ENCODE assay signal across 8 cellular contexts in the genomic region with DNA sequence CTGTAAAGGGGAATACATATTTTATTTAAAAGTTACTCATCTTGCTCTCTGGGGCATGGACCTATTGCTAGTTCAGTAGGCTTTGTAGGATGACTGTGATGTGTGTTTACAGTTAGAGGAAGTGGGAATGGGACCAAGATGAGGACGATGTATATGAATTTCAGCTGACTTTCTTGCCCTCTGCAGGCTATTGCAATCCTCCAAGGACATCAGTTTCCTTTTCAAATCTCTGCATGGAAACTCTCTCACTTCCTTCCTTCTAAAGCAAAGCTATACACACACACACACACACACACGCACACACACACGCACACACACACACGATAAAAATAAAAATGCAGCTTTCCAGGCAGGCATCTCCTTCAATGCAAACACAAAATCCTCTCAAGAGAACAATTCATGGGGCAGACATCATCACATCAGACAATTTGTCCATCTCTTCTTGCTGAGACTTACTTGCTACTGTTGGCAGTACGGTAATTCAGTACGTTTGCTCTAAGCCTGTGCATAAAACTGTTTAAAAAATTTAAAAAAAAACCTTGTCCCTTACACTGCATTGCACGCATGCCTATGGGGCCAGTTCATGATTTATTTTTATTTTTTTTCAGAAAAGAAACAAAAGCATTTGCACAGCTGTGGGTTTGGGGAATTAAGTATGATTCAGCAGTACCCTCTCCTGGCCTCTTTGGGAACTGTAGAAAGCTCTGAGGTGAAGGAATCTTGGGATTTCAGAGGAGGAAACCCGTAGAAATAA. TPM values are rescaled to one million over a fixed set of nuclear protein-coding genes. Genes with fewer than 3 reads are reported as not detected.
DNase-seq lines count a peak whose midpoint lies in the region; ATAC-seq and TF ChIP-seq lines count a peak whose summit lies in the region.

No MANE protein-coding gene starts in this region.

- no peak for ATAC-seq in HG02840 (IDR thresholded peaks at IDR 0.05; ENCODE audit: low FRiP score, unreplicated experiment)

- TF ChIP-seq CTCF in A673 (conservative IDR thresholded peaks at IDR 0.05; ENCODE audit: low read depth, low read length) (peak; percentile 82), ascending aorta (IDR thresholded peaks at IDR 0.05) (peak; percentile 70 to 91 (median 75))

- POLR2A ChIA-PET in A673 (lab: Charles Lee; ENCODE audit: low non-redundant PET), result interaction anchor here (0.7 kb wide), 1 partner anchor 954 kb away, joined by 4 read pairs; no protein-coding TSS in a partner anchor

- CTCF ChIA-PET in A673 (lab: Charles Lee), result interaction anchor here (0.6 to 1.0 kb wide), 2 partner anchors 94 to 102 kb away, joined by 3 read pairs; no protein-coding TSS in a partner anchor

- H3K4me3 ChIP-seq in A673 (ENCODE audit: low read depth, low read length, poor library complexity, severe bottlenecking) (no peak overlapping the region), ascending aorta (peak overlapping the region; percentile 23 to 41), skeletal muscle tissue (ENCODE audit: low read length in 3 of 3) (peak overlapping the region; percentile 1 to 61 (median 37))

- no TSS peak for BruUV-seq in A673 (replicated peaks; lab: Mats Ljungman, UMichigan)

- H3K36me3 ChIP-seq in A673 (ENCODE audit: insufficient read depth, low read length, poor library complexity, severe bottlenecking) (no peaks in the 10 kb centered on the region), ascending aorta (no peaks in the 10 kb centered on the region), skeletal muscle tissue (ENCODE audit: control insufficient read depth in 3 of 3, insufficient read depth in 3 of 3, low read length in 3 of 3) (no peaks in the 10 kb centered on the region)

- intact Hi-C loops in A673 (cut with micrococcal nuclease; ENCODE audit: unreplicated experiment), result loop anchor here (5.0 to 10.0 kb wide), 2 partner anchors 455 to 1322 kb away; no protein-coding TSS in a partner anchor
- intact Hi-C loops in ascending aorta (cut with DNase I), result no loop called here

- H3K27me3 ChIP-seq in A673 (replicated peaks; ENCODE audit: insufficient read depth, low read depth, low read length, poor library complexity) (no peaks in the 10 kb centered on the region), ascending aorta (no peaks in the 10 kb centered on the region), skeletal muscle tissue (ENCODE audit: control insufficient read depth in 3 of 3, insufficient read depth in 3 of 3, low read length in 3 of 3) (no peaks in the 10 kb centered on the region)

- H3K4me1 ChIP-seq in A673 (ENCODE audit: insufficient read depth, low read length, poor library complexity, severe bottlenecking) (no peaks in the 10 kb centered on the region), ascending aorta (peaks cover 3 to 7% of the 10 kb centered on the region in 2 donors), skeletal muscle tissue (ENCODE audit: control insufficient read depth in 3 of 3, insufficient read depth in 3 of 3, low read length in 3 of 3) (peaks cover 10 to 16% (median 15%) of the 10 kb centered on the region in 3 donors)

- H3K9me3 ChIP-seq in A673 (ENCODE audit: low read depth, low read length, poor library complexity, severe bottlenecking) (no peaks in the 10 kb centered on the region), ascending aorta (no peaks in the 10 kb centered on the region), skeletal muscle tissue (ENCODE audit: control insufficient read depth in 3 of 3, low read length in 3 of 3) (no peaks in the 10 kb centered on the region)

- peak; percentile 63 for DNase-seq in A673 (ENCODE audit: low spot score)
- DNase-seq in GM04504 (ENCODE audit: low read depth), result peak; percentile 44
- DNase-seq in NCI-H446 treated with DMSO at 0.1 percent for 48 hours (lab: John Stamatoyannopoulos, UW), result peak; percentile 14
- no peak for DNase-seq in ascending aorta (ENCODE audit: low spot score in 2 of 2)
- peak; percentile 43 to 59 for DNase-seq in hippocampal formation (lab: John Stamatoyannopoulos, UW)
- DNase-seq in GM19240 (ENCODE audit: insufficient read length, low spot score), result no peak

- peak overlapping the region in 2 of 3 donors; percentile 1 to 25 for H3K9ac ChIP-seq in skeletal muscle tissue (ENCODE audit: low read depth in 1 of 3, low read length in 3 of 3)

- H3K27ac ChIP-seq in A673 (ENCODE audit: low read depth, low read length, poor library complexity, severe bottlenecking) (no peak overlapping the region), ascending aorta (peak overlapping the region; percentile 44 to 47), skeletal muscle tissue (ENCODE audit: low read depth, low read length) (peak overlapping the region; percentile 16)

RNA-seq across cellular contexts. Expression of a gene that starts 27.2 kb away (rescaled TPM):
- total RNA-seq in A673 (2021) (not detected in 2 replicates), ascending aorta (not detected), skeletal muscle tissue (0.52 TPM)

RNA-seq across cellular contexts. Expression of a gene that starts 41.8 kb away (rescaled TPM):
- total RNA-seq in A673 (2021), result not detected in 2 replicates
- total RNA-seq in ascending aorta, result not detected
- not detected for total RNA-seq in skeletal muscle tissue

Comparison
In these comparisons a context has a peak if more than half of its experiments do, and no peak if none do; other contexts are left out.
1. DNase-seq: peak in A673 (single experiment), GM04504 (single experiment), NCI-H446 treated with DMSO at 0.1 percent for 48 hours (single experiment) and hippocampal formation (2 of 2); none in ascending aorta (0 of 2) and GM19240 (single experiment).